Comparison of ENCODE assay signal across 8 cellular contexts in the genomic region with DNA sequence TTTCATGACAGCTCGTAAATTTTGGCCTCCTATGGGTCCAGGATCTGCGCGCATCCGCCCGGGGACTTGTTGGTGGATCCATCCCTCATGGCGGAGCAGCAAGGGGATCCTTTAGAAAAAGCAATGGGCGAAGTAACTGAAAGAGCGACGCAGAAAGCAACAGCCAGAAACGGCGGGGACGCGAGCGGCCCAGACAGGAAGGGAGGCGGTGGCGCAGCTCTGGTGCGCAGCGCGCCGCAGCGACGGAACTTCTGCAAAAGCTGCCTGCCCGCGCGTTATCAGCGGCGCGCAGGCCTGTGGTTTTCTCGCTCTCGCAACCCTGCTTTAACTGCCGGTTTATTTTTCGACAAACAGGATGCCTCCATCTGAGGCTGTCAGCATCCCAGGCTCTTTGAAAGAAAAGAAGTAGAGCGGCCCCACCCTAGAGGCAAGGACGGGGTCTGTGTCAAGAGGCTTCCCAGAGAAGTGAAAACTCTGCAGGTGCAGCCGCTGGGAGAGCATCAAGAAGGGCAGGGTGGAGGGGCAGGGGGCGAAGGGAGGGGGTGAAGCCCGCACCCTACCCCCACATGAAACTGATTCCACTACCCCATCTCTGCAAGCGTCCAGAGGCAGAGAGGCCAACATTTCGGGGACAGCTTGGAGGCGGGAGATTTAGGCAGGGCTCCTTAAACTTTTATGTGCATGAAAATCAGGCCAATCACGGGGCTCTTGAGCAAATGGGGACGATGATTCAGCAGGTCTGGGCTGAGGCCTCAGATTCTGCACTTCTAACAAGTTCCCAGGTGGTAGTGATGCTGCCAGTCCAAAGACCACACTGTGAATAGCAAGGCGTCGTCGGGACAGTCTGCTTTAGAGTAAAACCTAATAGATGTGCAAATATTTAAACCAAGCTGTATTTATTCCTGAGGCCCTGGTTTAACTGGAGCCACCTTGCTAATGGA. TPM values are rescaled to one million over a fixed set of nuclear protein-coding genes. Genes with fewer than 3 reads are reported as not detected.
DNase-seq lines count a peak whose midpoint lies in the region; ATAC-seq and FAIRE-seq lines count a peak whose summit lies in the region.

No MANE protein-coding gene starts in this region.

- FAIRE-seq in frontal cortex (lab: Jason Lieb, UNC): no peak

- H3K36me3 Mint-ChIP-seq in immature natural killer cell: peaks cover 6 to 17% (median 15%) of the 10 kb centered on the region in 3 donors

- ATAC-seq in GM18868 (IDR thresholded peaks at IDR 0.05; ENCODE audit: unreplicated experiment) (peak; percentile 82), HG03103 (IDR thresholded peaks at IDR 0.05; ENCODE audit: low read depth, unreplicated experiment) (peak; percentile 88)

- no peaks in the 10 kb centered on the region for H3K9me3 Mint-ChIP-seq in immature natural killer cell

- DNase-seq in T-helper 1 cell (peak; percentile 58 to 96 (median 76)), immature natural killer cell (peak; percentile 88 to 91 (median 91)), frontal cortex (ENCODE audit: low spot score in 2 of 2) (no peak), NCI-H2171 (lab: John Stamatoyannopoulos, UW) (no peak)
- DNase-seq in stimulated activated CD4-positive, alpha-beta T cell treated with anti-CD3 and anti-CD28 coated beads, Interleukin-1b, Interleukin-23, amount 100 ng/mL, for 4 hours (ENCODE audit: low read depth in 2 of 2): peak; percentile 60 to 65

- WGBS in adipose tissue, 3 donors: 9 to 41% (median 12%) methylated on average over 45 of the region's 45 CpGs

- peak overlapping the region; percentile 96 to 100 (median 100) for H3K27ac Mint-ChIP-seq in immature natural killer cell

- H3K4me1 Mint-ChIP-seq in immature natural killer cell: peaks cover 90 to 94% of the 10 kb centered on the region in 2 donors

- H3K4me3 Mint-ChIP-seq in immature natural killer cell: peak overlapping the region; percentile 81 to 93 (median 90)

- H3K27ac ChIP-seq in adipose tissue (ENCODE audit: low read depth, low read length): peak overlapping the region; percentile 28

- peaks cover 4 to 17% (median 8%) of the 10 kb centered on the region in 3 donors for H3K27me3 Mint-ChIP-seq in immature natural killer cell (ENCODE audit: low read depth in 3 of 3)

RNA-seq across cellular contexts. Expression of gene RUNX1, which starts 22.2 kb away (rescaled TPM):
- polyA plus RNA-seq in adipose tissue (10 to 100 TPM in 2 of 3 donors, 1 to 10 TPM in 1; 1.2 to 38.1 (median 10.8) TPM), immature natural killer cell (10 to 100 TPM in 2 of 3 donors, 1 to 10 TPM in 1; 6.2 to 25.2 (median 10.6) TPM)
- total RNA-seq in frontal cortex: 0.41 TPM

Comparison
In these comparisons a context has a peak if more than half of its experiments do, and no peak if none do; other contexts are left out.
1. DNase-seq: peak in T-helper 1 cell (5 of 5), immature natural killer cell (3 of 3) and stimulated activated CD4-positive, alpha-beta T cell treated with anti-CD3 and anti-CD28 coated beads, Interleukin-1b, Interleukin-23, amount 100 ng/mL, for 4 hours (2 of 2); none in frontal cortex (0 of 2) and NCI-H2171 (single experiment).